Comparison of ENCODE assay signal across 31 cellular contexts in the genomic region with DNA sequence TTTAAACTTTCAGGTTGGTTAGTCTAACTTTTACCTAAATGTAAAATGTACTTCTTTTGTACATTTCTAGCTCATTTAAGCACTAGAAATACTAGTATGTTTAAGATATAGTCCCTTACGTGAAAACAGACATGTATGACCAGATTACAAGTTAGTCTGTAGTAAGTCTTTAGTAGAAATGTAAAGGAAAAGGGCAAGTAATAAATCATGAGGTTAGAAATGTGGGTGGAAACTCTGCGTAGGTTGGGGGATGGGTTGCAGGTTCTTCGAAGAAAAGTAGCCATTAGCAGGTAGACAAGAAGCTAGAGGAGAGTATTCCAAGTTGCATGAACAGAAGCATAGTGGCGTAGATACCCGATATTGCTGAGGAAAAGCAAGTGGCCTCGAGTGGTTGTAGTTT. TPM values are rescaled to one million over a fixed set of nuclear protein-coding genes. Genes with fewer than 3 reads are reported as not detected.
"Had no signal": no experiment of that assay in that cellular context is flagged by ENCODE, and none has a peak within 500 bp of the region (broad histone marks: within the 10 kb centered on the region; RNA-seq: fewer than 3 reads in every experiment).

No MANE protein-coding gene starts in this region.

- H3K27ac ChIP-seq: brain microvascular endothelial cell, coronary artery, dorsolateral prefrontal cortex, esophagus muscularis mucosa, foreskin keratinocyte, gastrocnemius medialis, heart left ventricle, WERI-Rb-1 had no signal

- H3K4me3 ChIP-seq: ascending aorta, coronary artery, dorsolateral prefrontal cortex, esophagus muscularis mucosa, gastrocnemius medialis, heart left ventricle had no signal

- DNase-seq: activated B cell treated with CpG ODN at 0.5 μM for 24 hours; activated CD4-positive, alpha-beta T cell treated with anti-CD3 and anti-CD28 coated beads for 48 hours; activated CD4-positive, alpha-beta T cell treated with anti-CD3 and anti-CD28 coated beads, Interleukin-2, amount 50 U/mL, for 1 hour; activated CD4-positive, alpha-beta T cell treated with anti-CD3 and anti-CD28 coated beads, Interleukin-2, amount 50 U/mL, for 48 hours; activated CD8-positive, alpha-beta memory T cell treated with anti-CD3 and anti-CD28 coated beads, Interleukin-2, amount 10 ng/mL, durations not matched to agents 7 days and 5 days; activated CD8-positive, alpha-beta memory T cell treated with anti-CD3 and anti-CD28 coated beads, Interleukin-2, amount 50 U/mL, for 4 hours; activated CD8-positive, alpha-beta T cell treated with anti-CD3 and anti-CD28 coated beads for 36 hours; activated effector memory CD4-positive, alpha-beta T cell treated with anti-CD3 and anti-CD28 coated beads, Interleukin-2, amount 50 U/mL, for 16 hours; activated naive CD4-positive, alpha-beta T cell treated with anti-CD3 and anti-CD28 coated beads for 36 hours; activated naive CD8-positive, alpha-beta T cell treated with anti-CD3 and anti-CD28 coated beads for 36 hours; activated naive CD8-positive, alpha-beta T cell treated with anti-CD3 and anti-CD28 coated beads, Interleukin-2, amount 50 U/mL, for 24 hours; activated T-cell treated with anti-CD3 and anti-CD28 coated beads, Interleukin-2, amount 50 U/mL, for 1 hour; activated T-cell treated with anti-CD3 and anti-CD28 coated beads, Interleukin-2, amount 50 U/mL, for 48 hours; dorsolateral prefrontal cortex; effector memory CD8-positive, alpha-beta T cell; erythroblast; foreskin keratinocyte; glutamatergic neuron; T-helper 1 cell; T-helper 17 cell; T1000; WERI-Rb-1 had no signal

- H3K27me3 ChIP-seq: ascending aorta, brain microvascular endothelial cell, dorsolateral prefrontal cortex, esophagus muscularis mucosa, gastrocnemius medialis, heart left ventricle had no signal

- H3K9me3 ChIP-seq: ascending aorta, esophagus muscularis mucosa, gastrocnemius medialis, heart left ventricle had no signal

- H3K36me3 ChIP-seq: ascending aorta, brain microvascular endothelial cell, WERI-Rb-1 had no signal

- ATAC-seq: activated CD4-positive, CD25-positive, alpha-beta regulatory T cell treated with anti-CD3 and anti-CD28 coated beads, Interleukin-2, amount 50 U/mL, for 24 hours; activated CD8-positive, alpha-beta memory T cell treated with anti-CD3 and anti-CD28 coated beads, Interleukin-2, amount 10 ng/mL, durations not matched to agents 7 days and 5 days; activated CD8-positive, alpha-beta T cell treated with anti-CD3 and anti-CD28 coated beads for 36 hours; activated naive CD8-positive, alpha-beta T cell treated with anti-CD3 and anti-CD28 coated beads, Interleukin-2, amount 50 U/mL, for 24 hours; effector memory CD8-positive, alpha-beta T cell; foreskin keratinocyte; T-helper 17 cell had no signal

- H3K4me1 ChIP-seq: ascending aorta, esophagus muscularis mucosa, gastrocnemius medialis, heart left ventricle had no signal

RNA-seq across cellular contexts. Expression of a gene that starts 53.5 kb away (rescaled TPM):
- total RNA-seq: activated B cell treated with CpG ODN at 0.5 μM for 24 hours; activated CD8-positive, alpha-beta memory T cell treated with anti-CD3 and anti-CD28 coated beads, Interleukin-2, amount 10 ng/mL, durations not matched to agents 7 days and 5 days; activated T-helper 1 cell treated with anti-CD3 and anti-CD28 coated beads, Interleukin-12 subunit alpha, Interleukin-12 subunit beta, Interleukin-2, Interleukin-4 antibody, amounts not matched to agents 30 ng/mL and 10 ng/mL and 1 ng/mL, durations not matched to agents 14 hours and 24 hours and 36 hours; activated T-helper 2 cell treated with anti-CD3 and anti-CD28 coated beads, Interferon-gamma antibody, Interleukin-2, Interleukin-4, amounts not matched to agents 10 μg/mL and 5 μg/mL and 100 μg/mL, durations not matched to agents 14 hours and 24 hours and 36 hours; ascending aorta; esophagus muscularis mucosa; gastrocnemius medialis had no signal
- polyA plus RNA-seq: foreskin keratinocyte had no signal
